ENCODE assay signal across 9 cellular contexts in the genomic region with DNA sequence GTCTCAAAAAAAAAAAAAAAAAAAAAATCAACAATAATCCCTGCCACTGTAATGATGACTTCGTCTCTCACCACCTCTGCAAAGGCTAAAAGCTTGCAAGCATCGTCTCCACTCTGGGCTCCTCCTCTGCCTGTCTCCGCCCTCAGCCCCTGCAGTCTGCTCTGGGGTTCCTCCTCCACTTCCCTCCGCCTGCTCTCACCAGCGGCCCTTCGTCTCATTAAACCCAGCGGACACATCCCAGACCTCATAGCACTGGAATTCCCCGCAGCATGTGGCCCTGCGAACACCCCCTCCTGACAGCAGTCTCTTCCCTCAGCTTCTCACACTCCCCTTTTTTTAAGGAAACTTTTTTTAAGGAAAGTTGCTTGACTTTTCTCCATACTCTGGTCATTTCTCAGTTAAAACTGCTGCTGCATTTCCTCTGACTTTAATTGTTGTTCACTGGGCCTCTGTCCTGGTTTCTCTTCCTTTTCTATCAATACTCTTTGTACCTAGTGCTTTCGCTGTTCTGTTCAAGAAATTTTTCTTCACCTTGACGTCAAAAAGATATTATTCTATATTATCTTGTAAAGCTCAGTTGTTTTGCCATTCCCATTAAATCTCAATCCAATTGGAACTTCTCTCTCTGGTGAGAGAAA.
DNase-seq lines count a peak whose midpoint lies in the region; ATAC-seq and TF ChIP-seq lines count a peak whose summit lies in the region.
"Had no signal": no experiment of that assay in that cellular context is flagged by ENCODE, and none has a peak within 500 bp of the region (broad histone marks: within the 10 kb centered on the region; RNA-seq: fewer than 3 reads in every experiment).

No MANE protein-coding gene starts in this region.

- H3K27me3 ChIP-seq in brain microvascular endothelial cell (replicated peaks), result no peaks in the 10 kb centered on the region
- H3K27me3 ChIP-seq in upper lobe of right lung, result no peaks in the 10 kb centered on the region
- H3K27me3 ChIP-seq in effector memory CD4-positive, alpha-beta T cell (replicated peaks; ENCODE audit: control insufficient read depth, insufficient read depth, low read length, poor library complexity, severe bottlenecking), result no peaks in the 10 kb centered on the region

- TF ChIP-seq CTCF in brain microvascular endothelial cell (IDR thresholded peaks at IDR 0.05; ENCODE audit: low read depth, low read length, missing control alignments) (no peak), upper lobe of right lung (IDR thresholded peaks at IDR 0.05) (no peak)

- ATAC-seq in upper lobe of right lung (peak; percentile 39), GM21390 (IDR thresholded peaks at IDR 0.05; ENCODE audit: unreplicated experiment) (no peak)

- in situ Hi-C loops in brain microvascular endothelial cell (cut with HindIII; ENCODE audit: low pct_ligation_motif_present, low sequenced_read_pairs), result no loop called here

- H3K4me1 ChIP-seq in upper lobe of right lung, result no peaks in the 10 kb centered on the region
- no peaks in the 10 kb centered on the region for H3K4me1 ChIP-seq in effector memory CD4-positive, alpha-beta T cell (ENCODE audit: control insufficient read depth, insufficient read depth, low read length, poor library complexity, severe bottlenecking)

- H3K9me3 ChIP-seq in upper lobe of right lung, result no peaks in the 10 kb centered on the region
- H3K9me3 ChIP-seq in effector memory CD4-positive, alpha-beta T cell (ENCODE audit: control insufficient read depth, low read length), result no peaks in the 10 kb centered on the region

- H3K4me3 ChIP-seq in brain microvascular endothelial cell (ENCODE audit: low read depth, low read length), result no peak overlapping the region
- H3K4me3 ChIP-seq in upper lobe of right lung, result no peak overlapping the region
- no peak overlapping the region for H3K4me3 ChIP-seq in effector memory CD4-positive, alpha-beta T cell (ENCODE audit: insufficient read depth, low read depth, low read length, poor library complexity, severe bottlenecking)

- H3K27ac ChIP-seq in brain microvascular endothelial cell, result no peak overlapping the region
- no peak overlapping the region for H3K27ac ChIP-seq in upper lobe of right lung
- H3K27ac ChIP-seq in effector memory CD4-positive, alpha-beta T cell (ENCODE audit: insufficient read depth, low read length, poor library complexity, severe bottlenecking), result no peak overlapping the region

- intact Hi-C loops in upper lobe of right lung (cut with DNase I), result no loop called here

- no peaks in the 10 kb centered on the region for H3K36me3 ChIP-seq in brain microvascular endothelial cell (replicated peaks)
- no peaks in the 10 kb centered on the region for H3K36me3 ChIP-seq in upper lobe of right lung
- no peaks in the 10 kb centered on the region for H3K36me3 ChIP-seq in effector memory CD4-positive, alpha-beta T cell (ENCODE audit: control insufficient read depth, insufficient read depth, low read length)

- DNase-seq in NCI-H2227 (lab: John Stamatoyannopoulos, UW; ENCODE audit: unreplicated experiment), result peak; percentile 36
- no peak for DNase-seq in NCI-H2227 treated with DMSO at 0.1 percent for 48 hours (lab: John Stamatoyannopoulos, UW)
- DNase-seq in brain microvascular endothelial cell, result peak; percentile 56
- DNase-seq in kidney tubule cell (ENCODE audit: low spot score), result peak; percentile 76
- no peak for DNase-seq in upper lobe of right lung
- no peak for DNase-seq in effector memory CD4-positive, alpha-beta T cell
- DNase-seq in activated CD4-positive, CD25-positive, alpha-beta regulatory T cell (lab: John Stamatoyannopoulos, UW), result no peak
- DNase-seq: stimulated activated CD4-positive, alpha-beta T cell treated with anti-CD3 and anti-CD28 coated beads, Interleukin-2, amount 100 ng/mL, for 24 hours had no signal

Comparison
In these comparisons a context has a peak if more than half of its experiments do, and no peak if none do; other contexts are left out.
1. DNase-seq: peak in NCI-H2227 (single experiment), brain microvascular endothelial cell (single experiment) and kidney tubule cell (single experiment); none in NCI-H2227 treated with DMSO at 0.1 percent for 48 hours (single experiment), upper lobe of right lung (single experiment), effector memory CD4-positive, alpha-beta T cell (0 of 3) and activated CD4-positive, CD25-positive, alpha-beta regulatory T cell (0 of 4).